12 cellular contexts compared by ENCODE assay signal in genomic region chr20:44579313-44580090, GRCh38. TPM values are rescaled to one million over a fixed set of nuclear protein-coding genes. Genes with fewer than 3 reads are reported as not detected.
A peak's percentile ranks its signal among the peaks of the same experiment; 100 is the strongest.
DNase-seq lines count a peak whose midpoint lies in the region; ATAC-seq and TF ChIP-seq lines count a peak whose summit lies in the region.
"Had no signal": no experiment of that assay in that cellular context is flagged by ENCODE, and none has a peak within 500 bp of the region (broad histone marks: within the 10 kb centered on the region; RNA-seq: fewer than 3 reads in every experiment).

No MANE protein-coding gene starts in this region.

- H3K27me3 Mint-ChIP-seq in T-helper 17 cell = peaks cover 25% of the 10 kb centered on the region
- H3K27me3 Mint-ChIP-seq: activated naive CD4-positive, alpha-beta T cell treated with anti-CD3 and anti-CD28 coated beads, Interleukin-2, amount 50 U/mL, for 24 hours; CD4-positive, alpha-beta T cell had no signal

- TF ChIP-seq CTCF in lower lobe of right lung (IDR thresholded peaks at IDR 0.05) = no peak
- no peak for TF ChIP-seq CTCF in smooth muscle cell (IDR thresholded peaks at IDR 0.05; ENCODE audit: borderline replicate concordance, insufficient read depth, poor library complexity, severe bottlenecking)
- no peak for TF ChIP-seq CTCF in BE2C (IDR thresholded peaks at IDR 0.05; ENCODE audit: low read depth, low read length)
- no peak for TF ChIP-seq CTCF in colonic mucosa (IDR thresholded peaks at IDR 0.05)

- H3K4me2 ChIP-seq in GM23248 (ENCODE audit: unreplicated experiment) = no peak overlapping the region
- no peak overlapping the region for H3K4me2 ChIP-seq in smooth muscle cell

- intact Hi-C loops in lower lobe of right lung (cut with DNase I) = loop anchor here (10.0 kb wide), 1 partner anchor 55 kb away; the partner anchor contains the start of gene SERINC3
- intact Hi-C loops in colonic mucosa (cut with DNase I) = no loop called here

- H3K27me3 ChIP-seq in GM23248 (replicated peaks; ENCODE audit: insufficient read depth) (no peaks in the 10 kb centered on the region), lower lobe of right lung (ENCODE audit: low read depth) (no peaks in the 10 kb centered on the region), smooth muscle cell (ENCODE audit: low read depth) (no peaks in the 10 kb centered on the region), BE2C (no peaks in the 10 kb centered on the region), colonic mucosa (no peaks in the 10 kb centered on the region)

- H3K4me3 ChIP-seq in GM23248 (no peak overlapping the region), lower lobe of right lung (no peak overlapping the region), smooth muscle cell (no peak overlapping the region), BE2C (ENCODE audit: low read depth, low read length) (no peak overlapping the region), colonic mucosa (no peak overlapping the region)

- peak; percentile 6 for DNase-seq in GM23248
- DNase-seq in T-helper 17 cell = no peak
- DNase-seq in lower lobe of right lung = no peak
- DNase-seq in smooth muscle cell (lab: John Stamatoyannopoulos, UW; ENCODE audit: unreplicated experiment) = no peak
- no peak for DNase-seq in BE2C
- DNase-seq in colonic mucosa = no peak
- DNase-seq: CD4-positive, alpha-beta T cell; GDM1; SHP77 had no signal

- H3K79me2 ChIP-seq in GM23248 (ENCODE audit: insufficient read depth) (peaks cover 24% of the 10 kb centered on the region), smooth muscle cell (ENCODE audit: low read depth) (peaks cover 35% of the 10 kb centered on the region)

- H3K9ac ChIP-seq in GM23248 (no peak overlapping the region), smooth muscle cell (ENCODE audit: low read depth) (no peak overlapping the region), colonic mucosa (ENCODE audit: low read depth in 2 of 2, low read length in 2 of 2) (no peak overlapping the region)

- H2AFZ ChIP-seq in GM23248 (no peak overlapping the region), smooth muscle cell (ENCODE audit: low read depth) (no peak overlapping the region)

- H4K20me1 ChIP-seq in GM23248 (ENCODE audit: insufficient read depth) (no peaks in the 10 kb centered on the region), smooth muscle cell (ENCODE audit: low read depth) (no peaks in the 10 kb centered on the region)

- H3K4me1 Mint-ChIP-seq in T-helper 17 cell = peaks cover 20% of the 10 kb centered on the region

- no peaks in the 10 kb centered on the region for H3K9me3 ChIP-seq in GM23248 (ENCODE audit: low read depth)
- no peaks in the 10 kb centered on the region for H3K9me3 ChIP-seq in T-helper 17 cell (ENCODE audit: control insufficient read depth, low read length, poor library complexity, severe bottlenecking)
- H3K9me3 ChIP-seq in lower lobe of right lung = no peaks in the 10 kb centered on the region
- no peaks in the 10 kb centered on the region for H3K9me3 ChIP-seq in smooth muscle cell (replicated peaks; ENCODE audit: low read depth)
- no peaks in the 10 kb centered on the region for H3K9me3 ChIP-seq in BE2C
- H3K9me3 ChIP-seq in colonic mucosa = no peaks in the 10 kb centered on the region

- ATAC-seq in T-helper 17 cell (peak; percentile 47), lower lobe of right lung (no peak), HG02763 (IDR thresholded peaks at IDR 0.05; ENCODE audit: unreplicated experiment) (no peak), GM21447 (IDR thresholded peaks at IDR 0.05; ENCODE audit: unreplicated experiment) (no peak)

- H3K9me2 ChIP-seq in GM23248 (ENCODE audit: insufficient read depth) = no peaks in the 10 kb centered on the region

- in situ Hi-C loops in GM23248 (cut with MboI) = no loop called here

- H3K4me1 ChIP-seq in GM23248 (ENCODE audit: insufficient read depth) = peaks cover 38% of the 10 kb centered on the region
- peaks cover 47% of the 10 kb centered on the region for H3K4me1 ChIP-seq in lower lobe of right lung
- peaks cover 20% of the 10 kb centered on the region for H3K4me1 ChIP-seq in smooth muscle cell (ENCODE audit: low read depth)
- no peaks in the 10 kb centered on the region; the same call in 1 of the 2 replicates for H3K4me1 ChIP-seq in BE2C
- no peaks in the 10 kb centered on the region for H3K4me1 ChIP-seq in colonic mucosa

- H3K36me3 ChIP-seq in GM23248 (ENCODE audit: low read depth) (no peaks in the 10 kb centered on the region), lower lobe of right lung (no peaks in the 10 kb centered on the region), smooth muscle cell (ENCODE audit: low read depth) (no peaks in the 10 kb centered on the region), BE2C (no peaks in the 10 kb centered on the region), colonic mucosa (no peaks in the 10 kb centered on the region)

- H3K4me3 Mint-ChIP-seq in T-helper 17 cell = no peak overlapping the region
- H3K4me3 Mint-ChIP-seq: activated naive CD4-positive, alpha-beta T cell treated with anti-CD3 and anti-CD28 coated beads, Interleukin-2, amount 50 U/mL, for 24 hours; CD4-positive, alpha-beta T cell had no signal

- H3K27ac ChIP-seq in GM23248 (no peak overlapping the region), lower lobe of right lung (peak overlapping the region; percentile 7), smooth muscle cell (ENCODE audit: low read depth) (peak overlapping the region; percentile 87), colonic mucosa (no peak overlapping the region)

- WGBS in GM23248 (ENCODE audit: low coverage in 1 of 2, low lambda C conversion rate in 2 of 2, missing lambda C conversion rate in 2 of 2), 2 experiments = 77 to 80% methylated on average over 8 of the region's 8 CpGs
- WGBS in smooth muscle cell (ENCODE audit: low lambda C conversion rate) = 85% methylated on average over 8 of the region's 8 CpGs

- H3F3A ChIP-seq in GM23248 (ENCODE audit: insufficient read depth) (peaks cover 36% of the 10 kb centered on the region), smooth muscle cell (ENCODE audit: low read depth) (peaks cover 3% of the 10 kb centered on the region)

- H3K27ac Mint-ChIP-seq in T-helper 17 cell = no peak overlapping the region
- H3K27ac Mint-ChIP-seq: activated naive CD4-positive, alpha-beta T cell treated with anti-CD3 and anti-CD28 coated beads, Interleukin-2, amount 50 U/mL, for 24 hours; CD4-positive, alpha-beta T cell had no signal

- no peaks in the 10 kb centered on the region for H3K36me3 Mint-ChIP-seq in T-helper 17 cell (ENCODE audit: low read depth)
- H3K36me3 Mint-ChIP-seq: activated naive CD4-positive, alpha-beta T cell treated with anti-CD3 and anti-CD28 coated beads, Interleukin-2, amount 50 U/mL, for 24 hours had no signal

RNA-seq across cellular contexts. Expression of gene PKIG, which starts 2.9 kb away (rescaled TPM):
- 56.1 and 83.7 TPM in 2 replicates for total RNA-seq in GM23248 (2014; rRNA removed; shearing (Covaris generic))
- 44.0 and 46.0 TPM in 2 replicates for polyA plus RNA-seq in GM23248 (2016; fragmentation: Nextera tagmentation; extraction: Ambion mirVana)
- total RNA-seq in T-helper 17 cell = 1 to 10 TPM; 2.2 to 4.5 TPM
- 61.6 TPM for total RNA-seq in lower lobe of right lung
- total RNA-seq in smooth muscle cell = 81.4 and 86.1 TPM in 2 replicates
- polyA plus RNA-seq in smooth muscle cell = 67.5 and 68.9 TPM in 2 replicates
- polyA plus RNA-seq in BE2C (2012; ENCODE audit: insufficient read depth, insufficient read length, low read depth) = 35.7 TPM
- 10 to 100 TPM; 24.4 to 46.1 TPM for total RNA-seq in colonic mucosa

RNA-seq across cellular contexts. Expression of gene SERINC3, which starts 57.6 kb away (rescaled TPM):
- 105 and 141 TPM in 2 replicates for total RNA-seq in GM23248 (2014; rRNA removed; shearing (Covaris generic))
- polyA plus RNA-seq in GM23248 (2016; fragmentation: Nextera tagmentation; extraction: Ambion mirVana) (194 and 202 TPM in 2 replicates), smooth muscle cell (99.5 and 106 TPM in 2 replicates)
- total RNA-seq in T-helper 17 cell (10 to 100 TPM; 62.8 to 76.2 TPM), lower lobe of right lung (133 TPM), smooth muscle cell (84.9 and 96.0 TPM in 2 replicates), colonic mucosa (100 to 1,000 TPM in 1 of 2 donors, 10 to 100 TPM in 1; 82.8 to 121 TPM)
- polyA plus RNA-seq in BE2C (2012; ENCODE audit: insufficient read depth, insufficient read length, low read depth) = 76.5 TPM

Comparison
In these comparisons a context has a peak if more than half of its experiments do, and no peak if none do; other contexts are left out.
1. H3K27ac ChIP-seq: peak in lower lobe of right lung (single experiment) and smooth muscle cell (single experiment); none in GM23248 (single experiment) and colonic mucosa (single experiment).
2. RNA of gene PKIG, which starts 2.9 kb away (total RNA-seq): 81.4 to 86.1 TPM in smooth muscle cell, 56.1 to 83.7 TPM in GM23248, 61.6 TPM in lower lobe of right lung (single experiment) and 24.4 to 46.1 TPM in colonic mucosa; 2.2 to 4.5 TPM in T-helper 17 cell; every median in the first group is over 4 times any median in the second.